ENCODE assay signal across 27 cellular contexts in genomic region chr20:7829031-7829430, GRCh38.
"Had no signal": no experiment of that assay in that cellular context is flagged by ENCODE, and none has a peak within 500 bp of the region (broad histone marks: within the 10 kb centered on the region; RNA-seq: fewer than 3 reads in every experiment).

No MANE protein-coding gene starts in this region.

- H3K9me3 ChIP-seq: ovary, psoas muscle, suprapubic skin, testis, transverse colon, upper lobe of right lung, uterus had no signal

- H3K36me3 ChIP-seq: neural progenitor cell, ovary, spleen, suprapubic skin, tibial artery, transverse colon, upper lobe of right lung, uterus had no signal

- H2AFZ ChIP-seq: neural progenitor cell, parathyroid adenoma had no signal

- H3K9ac ChIP-seq: neural progenitor cell, parathyroid adenoma had no signal

- H3K27me3 ChIP-seq: neural progenitor cell, ovary, spleen, suprapubic skin, testis, tibial artery, transverse colon, upper lobe of right lung, uterus had no signal

- H3K4me2 ChIP-seq: neural progenitor cell, smooth muscle cell had no signal

- DNase-seq: natural killer cell; occipital lobe; ovary; posterior cingulate gyrus; psoas muscle; spleen; stimulated activated CD4-positive, alpha-beta T cell treated with anti-CD3 and anti-CD28 coated beads, Interleukin-12 subunit alpha, Interleukin-12 subunit beta, amount 100 ng/mL, for 4 hours; stimulated activated CD4-positive, alpha-beta T cell treated with anti-CD3 and anti-CD28 coated beads, Interleukin-1b, Interleukin-23, amount 100 ng/mL, for 48 hours; stimulated activated CD4-positive, alpha-beta T cell treated with anti-CD3 and anti-CD28 coated beads, Interleukin-4, amount 100 ng/mL, for 1 hour; stimulated activated CD4-positive, alpha-beta T cell treated with anti-CD3 and anti-CD28 coated beads, Interleukin-4, amount 100 ng/mL, for 4 hours; stimulated activated CD8-positive, alpha-beta memory T cell treated with anti-CD3 and anti-CD28 coated beads, Interleukin-4, amount 100 ng/mL, for 48 hours; stimulated activated naive CD4-positive, alpha-beta T cell; stimulated activated naive CD8-positive, alpha-beta T cell treated with anti-CD3 and anti-CD28 coated beads, Interleukin-15, amount 100 ng/mL, for 72 hours; stimulated activated naive CD8-positive, alpha-beta T cell treated with anti-CD3 and anti-CD28 coated beads, Interleukin-15, Interleukin-2, amounts not matched to agents 100 U/mL and 50 U/mL, for 24 hours; substantia nigra; testis; tibial artery; transverse colon; upper lobe of right lung; uterus had no signal

- H3K27ac ChIP-seq: neural progenitor cell, ovary, parathyroid adenoma, psoas muscle, skin epidermis, spleen, suprapubic skin, testis, tibial artery, transverse colon, upper lobe of right lung, uterus had no signal

- ATAC-seq: natural killer cell; psoas muscle; sciatic nerve; stimulated activated memory B cell treated with anti-CD40 and anti-IgM and Interleukin-4, amounts not matched to agents 10 μg/mL and 1 μg/mL and 100 μg/mL, for 72 hours; stimulated activated naive CD8-positive, alpha-beta T cell treated with anti-CD3 and anti-CD28 coated beads, Interleukin-15, amount 100 ng/mL, for 72 hours; stimulated activated naive CD8-positive, alpha-beta T cell treated with anti-CD3 and anti-CD28 coated beads, Interleukin-15, Interleukin-2, amounts not matched to agents 100 U/mL and 50 U/mL, for 24 hours; upper lobe of right lung had no signal

- H3K4me1 ChIP-seq: neural progenitor cell, parathyroid adenoma, psoas muscle, spleen, suprapubic skin, testis, tibial artery, transverse colon, upper lobe of right lung, uterus had no signal

- H3K79me2 ChIP-seq: parathyroid adenoma had no signal

- H3K4me3 ChIP-seq: neural progenitor cell, ovary, psoas muscle, skin epidermis, smooth muscle cell, spleen, suprapubic skin, testis, tibial artery, transverse colon, upper lobe of right lung, uterus had no signal
